Comparison of ENCODE assay signal across 1 cellular context in genomic region chr12:91194500-91194899, GRCh38.
TF ChIP-seq lines count a peak whose summit lies in the region.

No MANE protein-coding gene starts in this region.

TF ChIP-seq in IMR-90, 13 proteins besides CTCF, POLR2A, EP300 and RAD21 (continued from another document):
- no peak for TF ChIP-seq CHD1 (IDR thresholded peaks at IDR 0.05; ENCODE audit: low read depth, low read length)
- no peak for TF ChIP-seq MAFK (IDR thresholded peaks at IDR 0.05; ENCODE audit: low read depth, low read length)
- TF ChIP-seq NFE2L2 (IDR thresholded peaks at IDR 0.05; ENCODE audit: low read depth, low read length) = no peak
- TF ChIP-seq CEBPB (IDR thresholded peaks at IDR 0.05; ENCODE audit: low read depth, low read length) = no peak
- no peak for TF ChIP-seq RFX5 (IDR thresholded peaks at IDR 0.05; ENCODE audit: low read depth, low read length)
- no peak for TF ChIP-seq SMC3 (IDR thresholded peaks at IDR 0.05; ENCODE audit: low read depth, low read length)
- TF ChIP-seq BHLHE40 (IDR thresholded peaks at IDR 0.05; ENCODE audit: low read depth, low read length) = no peak
- TF ChIP-seq RCOR1 (IDR thresholded peaks at IDR 0.05; ENCODE audit: insufficient replicate concordance, low read length) = no peak
- TF ChIP-seq, protein P1, sequence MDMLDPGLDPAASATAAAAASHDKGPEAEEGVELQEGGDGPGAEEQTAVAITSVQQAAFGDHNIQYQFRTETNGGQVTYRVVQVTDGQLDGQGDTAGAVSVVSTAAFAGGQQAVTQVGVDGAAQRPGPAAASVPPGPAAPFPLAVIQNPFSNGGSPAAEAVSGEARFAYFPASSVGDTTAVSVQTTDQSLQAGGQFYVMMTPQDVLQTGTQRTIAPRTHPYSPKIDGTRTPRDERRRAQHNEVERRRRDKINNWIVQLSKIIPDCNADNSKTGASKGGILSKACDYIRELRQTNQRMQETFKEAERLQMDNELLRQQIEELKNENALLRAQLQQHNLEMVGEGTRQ (IDR thresholded peaks at IDR 0.05; ENCODE audit: low read depth, low read length) = no peak
